Comparison of ENCODE assay signal across 20 cellular contexts in genomic region chr17:8350339-8350738, GRCh38.
"Had no signal": no experiment of that assay in that cellular context is flagged by ENCODE, and none has a peak within 500 bp of the region (broad histone marks: within the 10 kb centered on the region; RNA-seq: fewer than 3 reads in every experiment).

No MANE protein-coding gene starts in this region.

- DNase-seq: stimulated activated CD4-positive, alpha-beta T cell treated with anti-CD3 and anti-CD28 coated beads, Interleukin-2, amount 100 ng/mL, for 48 hours; stimulated activated CD4-positive, alpha-beta T cell treated with anti-CD3 and anti-CD28 coated beads, Interleukin-4, amount 100 ng/mL, for 1 hour; stimulated activated CD4-positive, alpha-beta T cell treated with anti-CD3 and anti-CD28 coated beads, Interleukin-4, amount 100 ng/mL, for 24 hours; stimulated activated CD4-positive, alpha-beta T cell treated with anti-CD3 and anti-CD28 coated beads, Interleukin-4, amount 100 ng/mL, for 4 hours; stimulated activated CD8-positive, alpha-beta memory T cell treated with anti-CD3 and anti-CD28 coated beads, Interleukin-4, amount 100 ng/mL, for 48 hours; stimulated activated naive B cell treated with anti-CD40 and anti-IgM and Interleukin-4, amounts not matched to agents 10 μg/mL and 1 μg/mL and 100 μg/mL, for 72 hours; stimulated activated naive CD4-positive, alpha-beta T cell; stimulated activated naive CD4-positive, alpha-beta T cell treated with Interleukin-2 at 50 U/mL for 16 hours; stimulated activated naive CD8-positive, alpha-beta T cell treated with anti-CD3 and anti-CD28 coated beads, Interleukin-15, amount 100 ng/mL, for 72 hours; stimulated activated naive CD8-positive, alpha-beta T cell treated with anti-CD3 and anti-CD28 coated beads, Interleukin-15, Interleukin-2, amounts not matched to agents 100 U/mL and 50 U/mL, for 24 hours; stomach; substantia nigra; testis; thyroid gland; tibial artery; transverse colon; trophoblast cell; upper lobe of left lung; upper lobe of right lung; uterus had no signal
